In the genomic region with DNA sequence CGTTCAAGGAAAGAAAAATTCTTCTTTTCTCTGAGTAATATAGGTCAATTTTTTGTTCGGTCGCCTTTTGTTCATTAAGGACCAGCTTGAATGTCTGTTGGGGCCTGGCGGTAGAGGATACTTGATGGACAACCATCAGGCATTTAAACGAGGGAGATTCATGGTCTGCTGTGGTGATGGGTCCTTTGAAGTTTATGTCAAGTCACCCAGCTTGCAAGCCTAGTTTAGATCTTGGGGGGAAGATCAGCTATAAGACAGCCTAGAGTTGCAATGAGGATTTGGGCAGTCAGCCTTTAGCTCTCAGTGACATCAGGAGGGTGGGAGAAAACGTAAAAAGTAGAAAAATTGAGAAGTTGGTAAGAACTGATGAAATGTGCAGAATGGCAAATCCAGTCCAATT, we compare ENCODE assay signal across 1 cellular context.
TF ChIP-seq lines count a peak whose summit lies in the region.

No MANE protein-coding gene starts in this region.

TF ChIP-seq in H1, 55 proteins besides CTCF, POLR2A, EP300 and RAD21 (continued from another document):
- TF ChIP-seq SAP30 (IDR thresholded peaks at IDR 0.05; ENCODE audit: insufficient read depth, insufficient replicate concordance, low read length) (no peak), RXRA (IDR thresholded peaks at IDR 0.05; ENCODE audit: insufficient read depth, low read depth, low read length) (no peak), KDM5A (IDR thresholded peaks at IDR 0.05; ENCODE audit: low read length) (no peak)
